ENCODE assay signal across 10 cellular contexts in genomic region chr16:89278441-89279240, GRCh38.
"Had no signal": no experiment of that assay in that cellular context is flagged by ENCODE, and none has a peak within 500 bp of the region (broad histone marks: within the 10 kb centered on the region; RNA-seq: fewer than 3 reads in every experiment).

No MANE protein-coding gene starts in this region.

- H3K27ac Mint-ChIP-seq: T-helper 17 cell had no signal

- H3K4me3 ChIP-seq: ovary, transverse colon had no signal

- H3K27ac ChIP-seq: ovary, transverse colon, WERI-Rb-1 had no signal

- H3K27me3 Mint-ChIP-seq: T-helper 17 cell had no signal

- H3K27me3 ChIP-seq: ovary, transverse colon had no signal

- H3K36me3 ChIP-seq: ovary, WERI-Rb-1 had no signal

- H3K4me1 ChIP-seq: transverse colon had no signal

- H3K9me3 Mint-ChIP-seq: neural crest cell had no signal

- H3K4me3 Mint-ChIP-seq: neural crest cell, T-helper 17 cell had no signal

- DNase-seq: activated CD4-positive, alpha-beta T cell treated with anti-CD3 and anti-CD28 coated beads, Interleukin-2, amount 50 U/mL, for 48 hours; activated gamma-delta T cell; activated T-cell treated with anti-CD3 and anti-CD28 coated beads, Interleukin-2, amount 50 U/mL, for 48 hours; midbrain; stimulated activated naive CD4-positive, alpha-beta T cell; T-helper 17 cell; transverse colon; WERI-Rb-1 had no signal

- H3K4me1 Mint-ChIP-seq: T-helper 17 cell had no signal

- H3K9me3 ChIP-seq: ovary, transverse colon had no signal

- ATAC-seq: T-helper 17 cell had no signal
